In the genomic region with DNA sequence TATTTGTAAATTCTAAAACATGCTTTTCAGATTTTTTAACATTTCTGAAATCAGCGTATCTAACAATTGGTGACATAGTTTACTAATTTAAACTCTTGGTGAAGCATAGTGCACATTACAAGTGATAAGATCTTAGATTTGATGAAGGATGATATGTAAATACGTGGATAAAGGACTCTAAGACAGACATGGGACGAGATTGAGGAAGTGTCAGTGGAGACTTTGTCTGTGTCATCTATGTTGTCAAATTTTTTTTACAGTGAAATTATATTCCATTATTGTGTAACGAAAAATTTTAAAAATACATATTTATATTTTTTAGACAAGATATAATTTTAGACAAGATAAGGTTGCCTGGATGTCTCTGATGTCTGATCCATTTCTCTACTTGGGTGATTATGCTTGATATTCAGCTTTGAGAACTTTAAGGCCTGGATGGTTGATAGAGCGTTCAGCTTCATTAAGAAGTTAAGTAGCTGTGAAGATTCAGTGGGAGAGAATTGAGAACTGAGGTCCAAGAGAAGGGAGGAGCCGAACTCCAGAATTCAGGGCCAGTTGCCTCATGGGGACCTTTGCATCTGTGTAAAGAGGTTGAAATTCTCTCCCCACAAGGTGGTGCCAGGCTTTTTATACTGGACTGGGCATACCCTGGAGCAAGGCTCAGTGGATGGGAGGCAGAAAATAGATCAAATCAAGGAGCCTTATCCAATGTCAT, we compare ENCODE assay signal across 8 cellular contexts.
A peak's percentile ranks its signal among the peaks of the same experiment; 100 is the strongest.
DNase-seq lines count a peak whose midpoint lies in the region; ATAC-seq and TF ChIP-seq lines count a peak whose summit lies in the region.

No MANE protein-coding gene starts in this region.

- no peaks in the 10 kb centered on the region for H4K20me1 ChIP-seq in GM23248 (ENCODE audit: insufficient read depth)

- H3K79me2 ChIP-seq in GM23248 (ENCODE audit: insufficient read depth) = peaks cover 90% of the 10 kb centered on the region

- WGBS in GM23248 (ENCODE audit: low coverage in 1 of 2, low lambda C conversion rate in 2 of 2, missing lambda C conversion rate in 2 of 2), 2 experiments = 86 to 87% methylated on average over 6 of the region's 6 CpGs

- H3K9me2 ChIP-seq in GM23248 (ENCODE audit: insufficient read depth) = no peaks in the 10 kb centered on the region

- no peak overlapping the region for H3K4me2 ChIP-seq in GM23248 (ENCODE audit: unreplicated experiment)

- H3K36me3 ChIP-seq in GM23248 (ENCODE audit: low read depth) = no peaks in the 10 kb centered on the region
- no peaks in the 10 kb centered on the region for H3K36me3 ChIP-seq in kidney epithelial cell (ENCODE audit: control insufficient read depth, insufficient read depth, low read length)

- in situ Hi-C loops in GM23248 (cut with MboI) = no loop called here

- no peak overlapping the region for H2AFZ ChIP-seq in GM23248

- H3F3A ChIP-seq in GM23248 (ENCODE audit: insufficient read depth) = no peaks in the 10 kb centered on the region

- H3K9me3 ChIP-seq in GM23248 (ENCODE audit: low read depth) = no peaks in the 10 kb centered on the region

- TF ChIP-seq CTCF in AG10803 (conservative IDR thresholded peaks at IDR 0.05; ENCODE audit: low read length) = peak; percentile 22; the same call in 1 of the 2 replicates
- peak; percentile 21; the same call in 1 of the 2 replicates for TF ChIP-seq CTCF in VCaP (conservative IDR thresholded peaks at IDR 0.05)
- peak; percentile 22 for TF ChIP-seq CTCF in kidney epithelial cell (IDR thresholded peaks at IDR 0.05; ENCODE audit: insufficient read depth, low read length, poor library complexity, severe bottlenecking)

- no peak overlapping the region for H3K4me3 ChIP-seq in AG10803 (ENCODE audit: low read length)
- H3K4me3 ChIP-seq in GM23248 = no peak overlapping the region
- H3K4me3 ChIP-seq in kidney epithelial cell (ENCODE audit: low read depth, low read length) = no peak overlapping the region

- H3K4me1 ChIP-seq in GM23248 (ENCODE audit: insufficient read depth) = no peaks in the 10 kb centered on the region

- H3K9ac ChIP-seq in GM23248 = no peak overlapping the region

- ATAC-seq in GM18870 (IDR thresholded peaks at IDR 0.05; ENCODE audit: unreplicated experiment) = no peak

- H3K27ac ChIP-seq in GM23248 = no peak overlapping the region
- no peak overlapping the region for H3K27ac ChIP-seq in VCaP

- DNase-seq in AG10803 (ENCODE audit: low read depth) = no peak
- peak; percentile 31 for DNase-seq in GM23248
- no peak for DNase-seq in kidney epithelial cell (ENCODE audit: low read depth)
- no peak for DNase-seq in NCI-H2227 treated with DMSO at 0.1 percent for 48 hours (lab: John Stamatoyannopoulos, UW)
- DNase-seq in NCI-H1930 (lab: John Stamatoyannopoulos, UW) = no peak
- DNase-seq in NCI-H1436 treated with DMSO at 0.1 percent for 48 hours (lab: John Stamatoyannopoulos, UW) = no peak

- H3K27me3 ChIP-seq in GM23248 (replicated peaks; ENCODE audit: insufficient read depth) (no peaks in the 10 kb centered on the region), kidney epithelial cell (ENCODE audit: control insufficient read depth, insufficient read depth, low read length) (no peaks in the 10 kb centered on the region)
